ENCODE assay signal across 29 cellular contexts in the genomic region with DNA sequence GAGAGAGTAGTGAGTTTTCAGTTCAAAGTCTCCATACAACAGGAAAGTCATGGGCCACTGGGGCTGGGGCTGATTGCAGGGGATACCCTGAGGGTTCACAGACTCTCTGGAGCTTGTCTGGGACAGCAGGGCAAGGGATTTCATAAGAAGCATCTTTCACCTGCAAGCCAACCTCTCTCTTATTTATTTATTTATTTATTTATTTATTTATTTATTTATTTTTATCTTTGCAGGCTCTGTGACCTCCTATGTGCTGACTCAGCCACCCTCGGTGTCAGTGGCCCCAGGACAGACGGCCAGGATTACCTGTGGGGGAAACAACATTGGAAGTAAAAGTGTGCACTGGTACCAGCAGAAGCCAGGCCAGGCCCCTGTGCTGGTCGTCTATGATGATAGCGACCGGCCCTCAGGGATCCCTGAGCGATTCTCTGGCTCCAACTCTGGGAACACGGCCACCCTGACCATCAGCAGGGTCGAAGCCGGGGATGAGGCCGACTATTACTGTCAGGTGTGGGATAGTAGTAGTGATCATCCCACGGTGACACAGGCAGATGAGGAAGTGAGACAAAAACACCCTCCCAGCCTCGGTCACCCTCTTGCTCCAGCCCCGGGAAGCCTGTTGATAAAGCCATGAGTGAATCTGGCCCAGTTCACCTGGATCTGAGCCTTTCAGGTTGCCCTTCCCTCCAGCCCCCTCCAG.
DNase-seq lines count a peak whose midpoint lies in the region; FAIRE-seq and TF ChIP-seq lines count a peak whose summit lies in the region.
"Had no signal": no experiment of that assay in that cellular context is flagged by ENCODE, and none has a peak within 500 bp of the region (broad histone marks: within the 10 kb centered on the region; RNA-seq: fewer than 3 reads in every experiment).

No MANE protein-coding gene starts in this region.

- H3K27ac ChIP-seq in Karpas-422 (ENCODE audit: low read length) (peak overlapping the region; percentile 59), coronary artery (no peak overlapping the region)
- H3K27ac ChIP-seq: parathyroid adenoma, skin epidermis, testis had no signal

- H3K36me3 ChIP-seq in Karpas-422 (ENCODE audit: insufficient read depth, low read length): no peaks in the 10 kb centered on the region
- H3K36me3 ChIP-seq: MG63 had no signal

- no peaks in the 10 kb centered on the region for H3K27me3 ChIP-seq in Karpas-422 (ENCODE audit: low read length)
- H3K27me3 ChIP-seq: testis had no signal

- no peak for TF ChIP-seq CTCF in coronary artery (IDR thresholded peaks at IDR 0.05)
- no peak for TF ChIP-seq CTCF in MCF 10A (IDR thresholded peaks at IDR 0.05; ENCODE audit: unreplicated experiment)

- H3K4me1 ChIP-seq in Karpas-422 (ENCODE audit: low read length): peaks cover 53% of the 10 kb centered on the region
- H3K4me1 ChIP-seq: parathyroid adenoma, testis had no signal

- H3K4me1 Mint-ChIP-seq in MCF 10A (ENCODE audit: insufficient read depth, unreplicated experiment): no peaks in the 10 kb centered on the region

- no peaks in the 10 kb centered on the region for H3K9me3 ChIP-seq in Karpas-422 (ENCODE audit: low read length)
- H3K9me3 ChIP-seq: MG63, testis had no signal

- peak overlapping the region; percentile 70 for H3K4me2 ChIP-seq in Karpas-422 (ENCODE audit: low read depth, low read length, poor library complexity, severe bottlenecking)

- peak overlapping the region; percentile 66 for H3K9ac ChIP-seq in Karpas-422 (ENCODE audit: low read length)
- H3K9ac ChIP-seq: parathyroid adenoma had no signal

- no peaks in the 10 kb centered on the region for H3K36me3 Mint-ChIP-seq in MCF 10A (ENCODE audit: insufficient read depth, unreplicated experiment)
- H3K36me3 Mint-ChIP-seq: activated CD8-positive, alpha-beta memory T cell treated with anti-CD3 and anti-CD28 coated beads, Interleukin-2, amount 10 ng/mL, durations not matched to agents 7 days and 5 days; immature natural killer cell; stimulated activated naive B cell treated with anti-CD40 and anti-IgM and Interleukin-4, amounts not matched to agents 10 μg/mL and 1 μg/mL and 100 μg/mL, for 72 hours had no signal

- peak; percentile 59 for FAIRE-seq in urothelium cell line (lab: Jason Lieb, UNC)
- FAIRE-seq: RCC 7860 had no signal

- H3K27ac Mint-ChIP-seq in MCF 10A (ENCODE audit: low read depth, unreplicated experiment): no peak overlapping the region
- H3K27ac Mint-ChIP-seq: activated CD8-positive, alpha-beta memory T cell treated with anti-CD3 and anti-CD28 coated beads, Interleukin-2, amount 10 ng/mL, durations not matched to agents 7 days and 5 days; activated T-cell treated with anti-CD3 and anti-CD28 coated beads, Interleukin-2, amount 50 U/mL, for 72 hours; stimulated activated naive B cell treated with anti-CD40 and anti-IgM and Interleukin-4, amounts not matched to agents 10 μg/mL and 1 μg/mL and 100 μg/mL, for 72 hours had no signal

- no TSS peak for BruUV-seq in MCF 10A (replicated peaks; lab: Mats Ljungman, UMichigan)

- no peaks in the 10 kb centered on the region for H3K9me2 ChIP-seq in Karpas-422 (replicated peaks; ENCODE audit: insufficient read depth, low read length)

- no peaks in the 10 kb centered on the region for H3K79me2 ChIP-seq in Karpas-422 (ENCODE audit: low read length)
- H3K79me2 ChIP-seq: parathyroid adenoma had no signal

- peak; percentile 25 for DNase-seq in activated CD8-positive, alpha-beta memory T cell treated with anti-CD3 and anti-CD28 coated beads, Interleukin-2, amount 50 U/mL, for 48 hours
- no peak for DNase-seq in activated CD8-positive, alpha-beta memory T cell treated with anti-CD3 and anti-CD28 coated beads, Interleukin-2, amount 50 U/mL, for 4 hours
- DNase-seq in Karpas-422: no peak
- peak; percentile 28 for DNase-seq in coronary artery (ENCODE audit: low spot score)
- DNase-seq in urothelium cell line (ENCODE audit: low spot score): no peak
- DNase-seq in stimulated activated naive CD4-positive, alpha-beta T cell treated with Interleukin-2 at 50 U/mL for 16 hours (lab: John Stamatoyannopoulos, UW): no peak
- DNase-seq in MCF 10A (ENCODE audit: unreplicated experiment): no peak
- no peak for DNase-seq in UCSD-AML1 (lab: John Stamatoyannopoulos, UW; ENCODE audit: unreplicated experiment)
- DNase-seq: 8988T; activated naive CD4-positive, alpha-beta T cell treated with Interleukin-2 at 50 U/mL for 16 hours; activated T-cell treated with anti-CD3 and anti-CD28 coated beads, Interleukin-2, amount 50 U/mL, for 72 hours; caudate nucleus; cortex of kidney; DMS 273 treated with DMSO at 0.1 percent for 48 hours; immature natural killer cell; left cardiac atrium; MG63; NCI-H1417 treated with DMSO at 0.1 percent for 48 hours; NCI-H2081 treated with DMSO at 0.1 percent for 48 hours; NCI-H2227 treated with DMSO at 0.1 percent for 48 hours; retina; stimulated activated naive B cell treated with anti-CD40 and anti-IgM and Interleukin-4, amounts not matched to agents 10 μg/mL and 1 μg/mL and 100 μg/mL, for 72 hours; SW 1271; T-helper 9 cell; testis had no signal

- POLR2A ChIA-PET in MCF 10A (lab: Yijun Ruan, JAX): no interaction called here

- CTCF ChIA-PET in MCF 10A (lab: Yijun Ruan, JAX): interaction anchor here (1.4 to 2.1 kb wide), 2 partner anchors 10 to 36 kb away, joined by 3 to 6 read pairs; no protein-coding TSS in a partner anchor

- no peaks in the 10 kb centered on the region for H3K9me3 Mint-ChIP-seq in MCF 10A (ENCODE audit: unreplicated experiment)
- H3K9me3 Mint-ChIP-seq: activated T-cell treated with anti-CD3 and anti-CD28 coated beads, Interleukin-2, amount 50 U/mL, for 72 hours; immature natural killer cell; stimulated activated naive B cell treated with anti-CD40 and anti-IgM and Interleukin-4, amounts not matched to agents 10 μg/mL and 1 μg/mL and 100 μg/mL, for 72 hours had no signal

- intact Hi-C loops in MCF 10A (cut with micrococcal nuclease): no loop called here

- no peaks in the 10 kb centered on the region for H3K27me3 Mint-ChIP-seq in MCF 10A (ENCODE audit: insufficient read depth, unreplicated experiment)
- H3K27me3 Mint-ChIP-seq: stimulated activated naive B cell treated with anti-CD40 and anti-IgM and Interleukin-4, amounts not matched to agents 10 μg/mL and 1 μg/mL and 100 μg/mL, for 72 hours had no signal

- no peak overlapping the region for H2AFZ ChIP-seq in Karpas-422 (ENCODE audit: low read length)
- H2AFZ ChIP-seq: parathyroid adenoma had no signal

- H3K4me3 ChIP-seq in Karpas-422 (ENCODE audit: low read length): peak overlapping the region; percentile 48; the same call in 1 of the 2 replicates
- no peak overlapping the region for H3K4me3 ChIP-seq in coronary artery
- H3K4me3 ChIP-seq: MG63, skin epidermis, testis had no signal

- H4K20me1 ChIP-seq in Karpas-422 (ENCODE audit: insufficient read depth, low read depth, low read length): no peaks in the 10 kb centered on the region

- no peak overlapping the region for H3K4me3 Mint-ChIP-seq in MCF 10A (ENCODE audit: unreplicated experiment)
- H3K4me3 Mint-ChIP-seq: activated CD8-positive, alpha-beta memory T cell treated with anti-CD3 and anti-CD28 coated beads, Interleukin-2, amount 10 ng/mL, durations not matched to agents 7 days and 5 days; activated T-cell treated with anti-CD3 and anti-CD28 coated beads, Interleukin-2, amount 50 U/mL, for 72 hours; immature natural killer cell; stimulated activated naive B cell treated with anti-CD40 and anti-IgM and Interleukin-4, amounts not matched to agents 10 μg/mL and 1 μg/mL and 100 μg/mL, for 72 hours had no signal

Comparison
In these comparisons a context has a peak if more than half of its experiments do, and no peak if none do; other contexts are left out.
1. DNase-seq: peak in activated CD8-positive, alpha-beta memory T cell treated with anti-CD3 and anti-CD28 coated beads, Interleukin-2, amount 50 U/mL, for 48 hours (single experiment) and coronary artery (single experiment); none in activated CD8-positive, alpha-beta memory T cell treated with anti-CD3 and anti-CD28 coated beads, Interleukin-2, amount 50 U/mL, for 4 hours (single experiment), Karpas-422 (single experiment), urothelium cell line (single experiment), stimulated activated naive CD4-positive, alpha-beta T cell treated with Interleukin-2 at 50 U/mL for 16 hours (single experiment), MCF 10A (single experiment) and UCSD-AML1 (single experiment).